8 cellular contexts compared by ENCODE assay signal in the genomic region with DNA sequence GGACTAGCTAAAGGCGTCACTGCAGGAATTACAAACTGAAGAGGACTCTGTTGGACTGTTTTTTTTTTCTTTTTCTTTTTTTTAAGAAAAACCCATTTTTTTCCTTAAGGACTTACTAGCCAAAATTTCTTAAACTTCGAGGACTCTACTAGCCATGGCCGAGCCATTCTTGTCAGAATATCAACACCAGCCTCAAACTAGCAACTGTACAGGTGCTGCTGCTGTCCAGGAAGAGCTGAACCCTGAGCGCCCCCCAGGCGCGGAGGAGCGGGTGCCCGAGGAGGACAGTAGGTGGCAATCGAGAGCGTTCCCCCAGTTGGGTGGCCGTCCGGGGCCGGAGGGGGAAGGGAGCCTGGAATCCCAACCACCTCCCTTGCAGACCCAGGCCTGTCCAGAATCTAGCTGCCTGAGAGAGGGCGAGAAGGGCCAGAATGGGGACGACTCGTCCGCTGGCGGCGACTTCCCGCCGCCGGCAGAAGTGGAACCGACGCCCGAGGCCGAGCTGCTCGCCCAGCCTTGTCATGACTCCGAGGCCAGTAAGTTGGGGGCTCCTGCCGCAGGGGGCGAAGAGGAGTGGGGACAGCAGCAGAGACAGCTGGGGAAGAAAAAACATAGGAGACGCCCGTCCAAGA. TPM values are rescaled to one million over a fixed set of nuclear protein-coding genes. Genes with fewer than 3 reads are reported as not detected.
DNase-seq lines count a peak whose midpoint lies in the region; ATAC-seq and TF ChIP-seq lines count a peak whose summit lies in the region.

No MANE protein-coding gene starts in this region.

- H3K9me2 ChIP-seq in DOHH2 (replicated peaks; ENCODE audit: control insufficient read depth, low read length): no peaks in the 10 kb centered on the region

- peak overlapping the region; percentile 100 for H3K27ac Mint-ChIP-seq in activated CD4-positive, alpha-beta T cell treated with anti-CD3 and anti-CD28 coated beads, Interleukin-2, amount 10 ng/mL, durations not matched to agents 7 days and 5 days

- peak overlapping the region; percentile 98 for H3K4me3 Mint-ChIP-seq in activated CD4-positive, alpha-beta T cell treated with anti-CD3 and anti-CD28 coated beads, Interleukin-2, amount 10 ng/mL, durations not matched to agents 7 days and 5 days

- H3K27me3 ChIP-seq in DOHH2 (ENCODE audit: control insufficient read depth, low read length) (peaks cover 21% of the 10 kb centered on the region), layer of hippocampus (ENCODE audit: control insufficient read depth, insufficient read depth, low read length) (no peaks in the 10 kb centered on the region)

- POLR2A ChIA-PET in activated CD4-positive, alpha-beta T cell treated with anti-CD3 and anti-CD28 coated beads, Interleukin-2, amount 10 ng/mL, durations not matched to agents 7 days and 5 days (lab: Charles Lee): interaction anchor here (0.5 to 2.4 kb wide), 7 partner anchors 12 to 1091 kb away, joined by 3 to 24 read pairs (median 5); a partner anchor contains a TSS

- peaks cover 11% of the 10 kb centered on the region for H4K20me1 ChIP-seq in DOHH2 (ENCODE audit: control insufficient read depth, insufficient read depth, low read depth, low read length)

- peaks cover 18% of the 10 kb centered on the region for H3F3A ChIP-seq in DOHH2 (ENCODE audit: control insufficient read depth, insufficient read depth)

- peak overlapping the region; percentile 21; the same call in 1 of the 2 replicates for H3K27ac ChIP-seq in DOHH2 (ENCODE audit: low read depth, low read length)
- peak overlapping the region; percentile 93 to 96 for H3K27ac ChIP-seq in coronary artery
- peak overlapping the region; percentile 99 for H3K27ac ChIP-seq in layer of hippocampus (ENCODE audit: low read depth, low read length)

- peaks cover 7% of the 10 kb centered on the region; the same call in 1 of the 2 replicates for H3K36me3 ChIP-seq in DOHH2 (ENCODE audit: control insufficient read depth, low read length)

- CTCF ChIA-PET in activated CD4-positive, alpha-beta T cell treated with anti-CD3 and anti-CD28 coated beads, Interleukin-2, amount 10 ng/mL, durations not matched to agents 7 days and 5 days (lab: Charles Lee): interaction anchor here (0.6 to 11.0 kb wide), 35 partner anchors 10 to 263 kb away, joined by 3 to 203 read pairs (median 4); a partner anchor contains a TSS

- ATAC-seq in HG03108 (IDR thresholded peaks at IDR 0.05; ENCODE audit: unreplicated experiment): peak; percentile 30

- peaks cover 50% of the 10 kb centered on the region for H3K4me1 Mint-ChIP-seq in activated CD4-positive, alpha-beta T cell treated with anti-CD3 and anti-CD28 coated beads, Interleukin-2, amount 10 ng/mL, durations not matched to agents 7 days and 5 days

- peaks cover 17% of the 10 kb centered on the region for H3K79me2 ChIP-seq in DOHH2 (ENCODE audit: control insufficient read depth, low read length)

- peak overlapping the region; percentile 76 for H3K4me3 ChIP-seq in DOHH2 (ENCODE audit: low read length)
- peak overlapping the region; percentile 90 for H3K4me3 ChIP-seq in coronary artery

- H3K36me3 Mint-ChIP-seq in activated CD4-positive, alpha-beta T cell treated with anti-CD3 and anti-CD28 coated beads, Interleukin-2, amount 10 ng/mL, durations not matched to agents 7 days and 5 days (ENCODE audit: low read depth): peaks cover 15% of the 10 kb centered on the region

- no peaks in the 10 kb centered on the region for H3K27me3 Mint-ChIP-seq in activated CD4-positive, alpha-beta T cell treated with anti-CD3 and anti-CD28 coated beads, Interleukin-2, amount 10 ng/mL, durations not matched to agents 7 days and 5 days

- DNase-seq in NCI-H526 (lab: John Stamatoyannopoulos, UW) (peak; percentile 80 to 93), coronary artery (ENCODE audit: low spot score) (peak; percentile 93), GOT3 (lab: John Stamatoyannopoulos, UW) (no peak)
- peak; percentile 80 for DNase-seq in activated CD4-positive, alpha-beta T cell treated with anti-CD3 and anti-CD28 coated beads, Interleukin-2, amount 10 ng/mL, durations not matched to agents 7 days and 5 days
- peak; percentile 78 for DNase-seq in stimulated activated CD4-positive, alpha-beta T cell treated with anti-CD3 and anti-CD28 coated beads, Interleukin-2, amount 100 ng/mL, for 24 hours

- TF ChIP-seq CTCF in DOHH2 (IDR thresholded peaks at IDR 0.05; ENCODE audit: low read depth, low read length, poor library complexity, severe bottlenecking): peak; percentile 95
- peak; percentile 73 for TF ChIP-seq CTCF in coronary artery (IDR thresholded peaks at IDR 0.05)

- no peaks in the 10 kb centered on the region for H3K9me3 ChIP-seq in DOHH2 (ENCODE audit: control insufficient read depth, insufficient read depth, low read length)

- H3K4me2 ChIP-seq in DOHH2 (ENCODE audit: low read length): peak overlapping the region; percentile 78

- no peaks in the 10 kb centered on the region for H3K9me3 Mint-ChIP-seq in activated CD4-positive, alpha-beta T cell treated with anti-CD3 and anti-CD28 coated beads, Interleukin-2, amount 10 ng/mL, durations not matched to agents 7 days and 5 days

- peaks cover 45% of the 10 kb centered on the region for H3K4me1 ChIP-seq in DOHH2 (ENCODE audit: control insufficient read depth, low read length)

RNA-seq across cellular contexts. Expression of a gene that starts 0.9 kb away (rescaled TPM):
- total RNA-seq in activated CD4-positive, alpha-beta T cell treated with anti-CD3 and anti-CD28 coated beads, Interleukin-2, amount 10 ng/mL, durations not matched to agents 7 days and 5 days: 10 to 100 TPM; 30.5 TPM

RNA-seq across cellular contexts. Expression of a gene that starts 12.5 kb away (rescaled TPM):
- 1 to 10 TPM; 5.3 to 8.4 TPM for total RNA-seq in activated CD4-positive, alpha-beta T cell treated with anti-CD3 and anti-CD28 coated beads, Interleukin-2, amount 10 ng/mL, durations not matched to agents 7 days and 5 days

RNA-seq across cellular contexts. Expression of a gene that starts 13.7 kb away (rescaled TPM):
- 10 to 100 TPM; 18.4 to 19.7 TPM for total RNA-seq in activated CD4-positive, alpha-beta T cell treated with anti-CD3 and anti-CD28 coated beads, Interleukin-2, amount 10 ng/mL, durations not matched to agents 7 days and 5 days

RNA-seq across cellular contexts. Expression of a gene that starts 16.8 kb away (rescaled TPM):
- total RNA-seq in activated CD4-positive, alpha-beta T cell treated with anti-CD3 and anti-CD28 coated beads, Interleukin-2, amount 10 ng/mL, durations not matched to agents 7 days and 5 days: 1 to 10 TPM; 3.0 to 4.1 TPM

Comparison
In these comparisons a context has a peak if more than half of its experiments do, and no peak if none do; other contexts are left out.
1. H3K27ac ChIP-seq: peak in every context shown above with its lines; median percentile 99 in layer of hippocampus; 94 in coronary artery; 21 in DOHH2.